2 cellular contexts compared by ENCODE assay signal in genomic region chr6:31765559-31765909, GRCh38.
TF ChIP-seq lines count a peak whose summit lies in the region.

No MANE protein-coding gene starts in this region.

TF ChIP-seq in HepG2, 621 proteins besides CTCF, POLR2A, EP300 and RAD21:
- TF ChIP-seq ZNF687 (CRISPR knock-in tag; IDR thresholded peaks at IDR 0.05): no peak
- 0 out of 2 replicates have a peak, but pooled peaks have one; percentile 0 for TF ChIP-seq PAXIP1 (CRISPR knock-in tag; conservative IDR thresholded peaks at IDR 0.05)
- TF ChIP-seq ZNF333 (CRISPR knock-in tag; IDR thresholded peaks at IDR 0.05; ENCODE audit: borderline replicate concordance): 0 out of 2 replicates have a peak, but pooled peaks have one; percentile 7

TF ChIP-seq in WTC11, 78 proteins besides CTCF, POLR2A, EP300 and RAD21:
- TF ChIP-seq ZNF138 (CRISPR knock-in tag; conservative IDR thresholded peaks at IDR 0.05): no peak
- TF ChIP-seq AR (CRISPR knock-in tag; IDR thresholded peaks at IDR 0.05): no peak
- no peak for TF ChIP-seq HMGA2 (CRISPR knock-in tag; IDR thresholded peaks at IDR 0.05)
- no peak for TF ChIP-seq FOXP1 (CRISPR knock-in tag; IDR thresholded peaks at IDR 0.05; ENCODE audit: borderline replicate concordance)
- TF ChIP-seq PRDM15 (CRISPR knock-in tag; IDR thresholded peaks at IDR 0.05): no peak
- no peak for TF ChIP-seq FOXP4 (CRISPR knock-in tag; IDR thresholded peaks at IDR 0.05)
- TF ChIP-seq CDX4 (CRISPR knock-in tag; IDR thresholded peaks at IDR 0.05; ENCODE audit: borderline replicate concordance): no peak
- TF ChIP-seq E2F5 (CRISPR knock-in tag; IDR thresholded peaks at IDR 0.05): no peak
- no peak for TF ChIP-seq GABPB1 (CRISPR knock-in tag; IDR thresholded peaks at IDR 0.05)
- no peak for TF ChIP-seq ZSCAN18 (CRISPR knock-in tag; IDR thresholded peaks at IDR 0.05)
- no peak for TF ChIP-seq PRRX2 (CRISPR knock-in tag; IDR thresholded peaks at IDR 0.05)
- TF ChIP-seq ATF2 (CRISPR knock-in tag; IDR thresholded peaks at IDR 0.05; ENCODE audit: borderline replicate concordance, low read depth): no peak
- no peak for TF ChIP-seq E2F1 (CRISPR knock-in tag; IDR thresholded peaks at IDR 0.05)
- no peak for TF ChIP-seq ZNF263 (CRISPR knock-in tag; IDR thresholded peaks at IDR 0.05; ENCODE audit: low read depth)
- no peak for TF ChIP-seq ZNF396 (CRISPR knock-in tag; IDR thresholded peaks at IDR 0.05; ENCODE audit: borderline replicate concordance)
- TF ChIP-seq NR2C2 (CRISPR knock-in tag; IDR thresholded peaks at IDR 0.05): no peak
